In genomic region chr5:1460054-1460682, GRCh38 we compare ENCODE assay signal across 17 cellular contexts. TPM values are rescaled to one million over a fixed set of nuclear protein-coding genes. Genes with fewer than 3 reads are reported as not detected.
A peak's percentile ranks its signal among the peaks of the same experiment; 100 is the strongest.
DNase-seq lines count a peak whose midpoint lies in the region; ATAC-seq and TF ChIP-seq lines count a peak whose summit lies in the region.
"Had no signal": no experiment of that assay in that cellular context is flagged by ENCODE, and none has a peak within 500 bp of the region (broad histone marks: within the 10 kb centered on the region; RNA-seq: fewer than 3 reads in every experiment).

No MANE protein-coding gene starts in this region.

- H3K4me1 ChIP-seq in right atrium auricular region (no peaks in the 10 kb centered on the region), left lung (no peaks in the 10 kb centered on the region), upper lobe of right lung (no peaks in the 10 kb centered on the region)
- H3K4me1 ChIP-seq: Peyer's patch had no signal

- no peak for TF ChIP-seq CTCF in right atrium auricular region (IDR thresholded peaks at IDR 0.05)
- TF ChIP-seq CTCF in left lung (IDR thresholded peaks at IDR 0.05) = no peak
- no peak for TF ChIP-seq CTCF in upper lobe of right lung (IDR thresholded peaks at IDR 0.05)

- H3K27me3 ChIP-seq in right atrium auricular region = no peaks in the 10 kb centered on the region
- no peaks in the 10 kb centered on the region for H3K27me3 ChIP-seq in left lung
- no peaks in the 10 kb centered on the region for H3K27me3 ChIP-seq in upper lobe of right lung
- H3K27me3 ChIP-seq: hepatocyte, Peyer's patch had no signal

- H3K9me3 ChIP-seq in right atrium auricular region = peaks cover 0 to 5% of the 10 kb centered on the region in 2 donors
- peaks cover 0 to 27% of the 10 kb centered on the region in 2 donors for H3K9me3 ChIP-seq in left lung
- peaks cover 5% of the 10 kb centered on the region for H3K9me3 ChIP-seq in upper lobe of right lung

- ATAC-seq in left lung = peak; percentile 26
- ATAC-seq in upper lobe of right lung = peak; percentile 36
- ATAC-seq in HG02642 (IDR thresholded peaks at IDR 0.05; ENCODE audit: poor library complexity, unreplicated experiment) = no peak
- ATAC-seq: HCT116, K562 had no signal

- peak; percentile 55 for DNase-seq in cardiac septum (ENCODE audit: low spot score)
- DNase-seq in right atrium auricular region (ENCODE audit: low spot score) = no peak
- peak; percentile 79 for DNase-seq in NCI-H345 (lab: John Stamatoyannopoulos, UW)
- DNase-seq in left lung = peak; percentile 26 to 61
- DNase-seq in upper lobe of right lung = no peak
- DNase-seq in activated CD4-positive, CD25-positive, alpha-beta regulatory T cell (lab: John Stamatoyannopoulos, UW) = no peak
- DNase-seq in activated effector memory CD4-positive, alpha-beta T cell treated with Interleukin-2 at 50 U/mL for 16 hours = no peak
- DNase-seq: CD4-positive, alpha-beta memory T cell; midbrain; NCI-H748 treated with DMSO at 0.1 percent for 48 hours had no signal

- intact Hi-C loops in cardiac septum (cut with DNase I) (no loop called here), left lung (cut with DNase I) (no loop called here), upper lobe of right lung (cut with DNase I) (no loop called here)

- H3K4me3 ChIP-seq in right atrium auricular region (no peak overlapping the region), left lung (no peak overlapping the region), upper lobe of right lung (no peak overlapping the region)
- H3K4me3 ChIP-seq: hepatocyte, K562, Peyer's patch had no signal

- H3K36me3 ChIP-seq in right atrium auricular region = peaks cover 21% of the 10 kb centered on the region
- peaks cover 0 to 46% of the 10 kb centered on the region in 2 donors for H3K36me3 ChIP-seq in left lung
- peaks cover 42% of the 10 kb centered on the region for H3K36me3 ChIP-seq in upper lobe of right lung

- no peak overlapping the region for H3K27ac ChIP-seq in right atrium auricular region
- H3K27ac ChIP-seq in left lung = no peak overlapping the region
- no peak overlapping the region for H3K27ac ChIP-seq in upper lobe of right lung
- H3K27ac ChIP-seq: hepatocyte, Peyer's patch had no signal

RNA-seq across cellular contexts. Expression of gene SLC6A3, which starts 14.9 kb away (rescaled TPM):
- 0.19 TPM for total RNA-seq in cardiac septum
- under 1 TPM in 1 of 2 donors, not detected in 1; 0.16 TPM for total RNA-seq in right atrium auricular region
- total RNA-seq in left lung = 1 to 10 TPM in 1 of 2 donors, under 1 TPM in 1; 0.10 to 4.3 TPM
- 0.52 TPM for total RNA-seq in upper lobe of right lung
- total RNA-seq: CD4-positive, alpha-beta memory T cell; Daoy; hepatocyte; K562; kidney epithelial cell had no signal

Comparison
In these comparisons a context has a peak if more than half of its experiments do, and no peak if none do; other contexts are left out.
1. DNase-seq: peak in cardiac septum (single experiment), NCI-H345 (single experiment) and left lung (2 of 2); none in right atrium auricular region (single experiment), upper lobe of right lung (single experiment), activated CD4-positive, CD25-positive, alpha-beta regulatory T cell (0 of 4) and activated effector memory CD4-positive, alpha-beta T cell treated with Interleukin-2 at 50 U/mL for 16 hours (single experiment).